Comparison of ENCODE assay signal across 8 cellular contexts in genomic region chr1:223832637-223832943, GRCh38. TPM values are rescaled to one million over a fixed set of nuclear protein-coding genes. Genes with fewer than 3 reads are reported as not detected.
DNase-seq lines count a peak whose midpoint lies in the region; ATAC-seq and TF ChIP-seq lines count a peak whose summit lies in the region.

No MANE protein-coding gene starts in this region.

- peaks cover 19% of the 10 kb centered on the region for H3K9me1 ChIP-seq in IMR-90 (ENCODE audit: insufficient read depth, low read length)

- no peak for TF ChIP-seq RAD21 in IMR-90 (IDR thresholded peaks at IDR 0.05; ENCODE audit: low read length)

- H3K27me3 ChIP-seq in IMR-90 (ENCODE audit: control insufficient read depth, insufficient read depth, low read length) (no peaks in the 10 kb centered on the region), osteoblast (ENCODE audit: insufficient read depth, low read length) (no peaks in the 10 kb centered on the region), Caco-2 (replicated peaks; ENCODE audit: control insufficient read depth, insufficient read depth, low read length) (no peaks in the 10 kb centered on the region)

- H3K4me2 ChIP-seq in IMR-90 (ENCODE audit: low read depth, low read length) (peak overlapping the region; percentile 52), osteoblast (ENCODE audit: insufficient read depth, low read length) (peak overlapping the region; percentile 59)

- no peaks in the 10 kb centered on the region for H3K27me3 Mint-ChIP-seq in central memory CD8-positive, alpha-beta T cell
- H3K27me3 Mint-ChIP-seq in Caco-2 (ENCODE audit: insufficient read depth, unreplicated experiment) = no peaks in the 10 kb centered on the region

- TF ChIP-seq POLR2A in IMR-90 (IDR thresholded peaks at IDR 0.05; ENCODE audit: low read depth, low read length) = no peak

- peak overlapping the region; percentile 89 for H3K23ac ChIP-seq in IMR-90 (ENCODE audit: low read depth, low read length)

- peak overlapping the region; percentile 8 to 13; a peak in 1 of 4 replicates for H4K8ac ChIP-seq in IMR-90 (ENCODE audit: low read depth in 2 of 2, low read length in 2 of 2)

- peak overlapping the region; percentile 58; the same call in 1 of the 2 replicates for H3K56ac ChIP-seq in IMR-90 (ENCODE audit: extremely low read depth, insufficient read depth, low read length)

- no peaks in the 10 kb centered on the region for H3K36me3 ChIP-seq in IMR-90 (ENCODE audit: control insufficient read depth, insufficient read depth, low read length)
- no peaks in the 10 kb centered on the region for H3K36me3 ChIP-seq in osteoblast (ENCODE audit: insufficient read depth, low read length)
- H3K36me3 ChIP-seq in Caco-2 (ENCODE audit: control insufficient read depth, insufficient read depth, low read length) = no peaks in the 10 kb centered on the region

- dilution Hi-C loops in IMR-90 (cut with HindIII; ENCODE audit: low sequenced_read_pairs, unreplicated experiment) = no loop called here

- no peak for TF ChIP-seq CTCF in IMR-90 (conservative IDR thresholded peaks at IDR 0.05; ENCODE audit: low read depth, low read length)
- TF ChIP-seq CTCF in osteoblast (IDR thresholded peaks at IDR 0.05; ENCODE audit: extremely low read depth, low read depth, low read length) = no peak
- no peak for TF ChIP-seq CTCF in Caco-2 (IDR thresholded peaks at IDR 0.05; ENCODE audit: insufficient read depth in 1 of 2, low read depth in 1 of 2, low read length in 1 of 2, severe bottlenecking in 1 of 2, unreplicated experiment in 1 of 2)

- in situ Hi-C loops in IMR-90 (cut with MboI; ENCODE audit: low sequenced_read_pairs) = no loop called here

- no peak overlapping the region for H3K9ac ChIP-seq in IMR-90 (ENCODE audit: low read depth, low read length)

- peak overlapping the region; percentile 2 for H2AK9ac ChIP-seq in IMR-90 (replicated peaks; ENCODE audit: low read depth, low read length, poor library complexity)

- peak overlapping the region; percentile 63 for H3K14ac ChIP-seq in IMR-90 (replicated peaks; ENCODE audit: low read depth, low read length)

- H2AFZ ChIP-seq in IMR-90 (replicated peaks; ENCODE audit: low read length, poor library complexity) (no peak overlapping the region), osteoblast (ENCODE audit: low read length) (no peak overlapping the region)

- peak overlapping the region; percentile 3; the same call in 1 of the 2 replicates for H3K18ac ChIP-seq in IMR-90 (ENCODE audit: low read depth, low read length)

- no peaks in the 10 kb centered on the region for H3K9me3 Mint-ChIP-seq in central memory CD8-positive, alpha-beta T cell
- H3K9me3 Mint-ChIP-seq in Caco-2 (ENCODE audit: unreplicated experiment) = no peaks in the 10 kb centered on the region

- no peaks in the 10 kb centered on the region for H3K9me3 ChIP-seq in IMR-90 (ENCODE audit: control insufficient read depth, insufficient read depth, low read length)
- no peaks in the 10 kb centered on the region for H3K9me3 ChIP-seq in osteoblast (ENCODE audit: low read depth, low read length)
- no peaks in the 10 kb centered on the region for H3K9me3 ChIP-seq in Caco-2

- intact Hi-C loops in IMR-90 (cut with micrococcal nuclease) (no loop called here), Caco-2 (cut with micrococcal nuclease; ENCODE audit: unreplicated experiment) (no loop called here)

- peak overlapping the region; percentile 76 for H2BK5ac ChIP-seq in IMR-90 (ENCODE audit: low read depth, low read length, poor library complexity, severe bottlenecking)

- H3K4me3 ChIP-seq in IMR-90 (ENCODE audit: insufficient read depth, low read depth, low read length) (no peak overlapping the region), osteoblast (ENCODE audit: insufficient read depth, low read length) (no peak overlapping the region), Caco-2 (ENCODE audit: low read depth, low read length) (no peak overlapping the region)

- peak overlapping the region; percentile 32; the same call in 1 of the 2 replicates for H2BK20ac ChIP-seq in IMR-90 (ENCODE audit: low read depth, low read length)

- H4K20me1 ChIP-seq in IMR-90 (ENCODE audit: insufficient read depth, low read length) (peaks cover 54% of the 10 kb centered on the region), osteoblast (ENCODE audit: insufficient read depth, low read length) (peaks cover 27% of the 10 kb centered on the region)

- DNase-seq in IMR-90 = no peak
- DNase-seq in central memory CD8-positive, alpha-beta T cell (ENCODE audit: low spot score in 2 of 2) = no peak
- DNase-seq in osteoblast (ENCODE audit: insufficient read length, low spot score, missing footprints) = no peak
- DNase-seq in NCI-H128 (lab: John Stamatoyannopoulos, UW; ENCODE audit: unreplicated experiment) = no peak
- no peak for DNase-seq in central memory CD4-positive, alpha-beta T cell
- DNase-seq in Caco-2 = no peak
- no peak for DNase-seq in NOMO-1 treated with DMSO at 0.1 percent for 48 hours (lab: John Stamatoyannopoulos, UW; ENCODE audit: unreplicated experiment)

- H3K4me1 ChIP-seq in IMR-90 (ENCODE audit: control insufficient read depth, insufficient read depth, low read length) (peaks cover 25% of the 10 kb centered on the region), osteoblast (ENCODE audit: insufficient read depth, low read length) (peaks cover 40% of the 10 kb centered on the region), Caco-2 (peaks cover 19% of the 10 kb centered on the region)

- POLR2A ChIA-PET in IMR-90 (lab: Charles Lee; ENCODE audit: unreplicated experiment) (interaction anchor here (0.9 kb wide), 1 partner anchor 10 kb away, joined by 3 read pairs; no protein-coding TSS in a partner anchor), Caco-2 (lab: Charles Lee) (no interaction called here)

- peak overlapping the region; percentile 34; the same call in 1 of the 3 replicates for H2BK15ac ChIP-seq in IMR-90 (ENCODE audit: low read depth, low read length)

- CTCF ChIA-PET in IMR-90 (lab: Yijun Ruan, JAX) (interaction anchor here (1.0 kb wide), 1 partner anchor 8 kb away, joined by 3 read pairs; no protein-coding TSS in a partner anchor), Caco-2 (lab: Charles Lee) (no interaction called here)

- WGBS in IMR-90 (ENCODE audit: extremely low coverage in 2 of 2, insufficient read length in 1 of 2), 2 experiments = 65% methylated on average over 2 of the region's 3 CpGs; no CpG with 5 or more reads in 1 of the 2 experiments

- peak overlapping the region; percentile 0; the same call in 1 of the 2 replicates for H4K5ac ChIP-seq in IMR-90 (ENCODE audit: low read depth, low read length)

- peak; percentile 49 for ATAC-seq in GM18868 (IDR thresholded peaks at IDR 0.05; ENCODE audit: unreplicated experiment)
- ATAC-seq in IMR-90 (ENCODE audit: low read depth) = peak; percentile 7
- peak; percentile 28 for ATAC-seq in central memory CD8-positive, alpha-beta T cell (replicated peaks; ENCODE audit: extremely low read depth, poor library complexity, severe bottlenecking)

- peak overlapping the region; percentile 33; the same call in 1 of the 2 replicates for H2BK120ac ChIP-seq in IMR-90 (ENCODE audit: low read depth, low read length)

- peaks cover 2% of the 10 kb centered on the region for H3K36me3 Mint-ChIP-seq in central memory CD8-positive, alpha-beta T cell (ENCODE audit: insufficient read depth)
- peaks cover 5% of the 10 kb centered on the region for H3K36me3 Mint-ChIP-seq in Caco-2 (ENCODE audit: insufficient read depth, unreplicated experiment)

- peak overlapping the region; percentile 61 for H3K4ac ChIP-seq in IMR-90 (ENCODE audit: low read depth, low read length)

- H3K4me3 Mint-ChIP-seq in central memory CD8-positive, alpha-beta T cell = peak overlapping the region; percentile 53
- no peak overlapping the region for H3K4me3 Mint-ChIP-seq in Caco-2 (ENCODE audit: unreplicated experiment)

- BruUV-seq in IMR-90 (replicated peaks; lab: Mats Ljungman, UMichigan) = no TSS peak
- BruUV-seq in Caco-2 (replicated peaks; lab: Mats Ljungman, UMichigan) = no TSS peak

- H3K27ac ChIP-seq in IMR-90 (ENCODE audit: insufficient read depth, low read length) (peak overlapping the region; percentile 80), osteoblast (ENCODE audit: low read depth, low read length) (peak overlapping the region; percentile 76)

- H3K79me2 ChIP-seq in osteoblast (ENCODE audit: insufficient read depth, low read length) = peaks cover 80% of the 10 kb centered on the region

- H3K27ac Mint-ChIP-seq in central memory CD8-positive, alpha-beta T cell (ENCODE audit: low read depth) = peak overlapping the region; percentile 75
- H3K27ac Mint-ChIP-seq in Caco-2 (ENCODE audit: unreplicated experiment) = no peak overlapping the region

- H3K79me1 ChIP-seq in IMR-90 (ENCODE audit: low read depth in 1 of 2, low read length in 2 of 2) = peaks cover 11 to 53% of the 10 kb centered on the region in 2 experiments; a peak in 3 of 4 replicates

- H2AK5ac ChIP-seq in IMR-90 (ENCODE audit: low read depth, low read length) = peak overlapping the region; percentile 95; the same call in 1 of the 2 replicates

- peak overlapping the region; percentile 60; the same call in 1 of the 2 replicates for H4K91ac ChIP-seq in IMR-90 (ENCODE audit: insufficient read depth, low read depth, low read length)

- H3K4me1 Mint-ChIP-seq in central memory CD8-positive, alpha-beta T cell = peaks cover 14% of the 10 kb centered on the region
- H3K4me1 Mint-ChIP-seq in Caco-2 (ENCODE audit: low read depth, unreplicated experiment) = peaks cover 12% of the 10 kb centered on the region

TF ChIP-seq in IMR-90, 13 proteins besides CTCF, POLR2A, EP300 and RAD21 (continues in another document):
- TF ChIP-seq USF2 (IDR thresholded peaks at IDR 0.05; ENCODE audit: low read depth, low read length) (no peak), MXI1 (IDR thresholded peaks at IDR 0.05; ENCODE audit: borderline replicate concordance, low read depth, low read length) (no peak), BHLHE40 (IDR thresholded peaks at IDR 0.05; ENCODE audit: low read depth, low read length) (no peak), CEBPB (IDR thresholded peaks at IDR 0.05; ENCODE audit: low read depth, low read length) (no peak), NFE2L2 (IDR thresholded peaks at IDR 0.05; ENCODE audit: low read depth, low read length) (no peak), MAFK (IDR thresholded peaks at IDR 0.05; ENCODE audit: low read depth, low read length) (no peak), CHD1 (IDR thresholded peaks at IDR 0.05; ENCODE audit: low read depth, low read length) (no peak)

RNA-seq across cellular contexts. Expression of gene TP53BP2, which starts 13.2 kb away (rescaled TPM):
- total RNA-seq in IMR-90 (2012; rRNA removed) (35.0 and 35.8 TPM in 2 replicates), osteoblast (27.1 and 31.8 TPM in 2 replicates), Caco-2 (2022) (49.6 and 51.2 TPM in 2 replicates)
- polyA plus RNA-seq in IMR-90 (2012; rRNA removed) = 19.2 and 19.9 TPM in 2 replicates
- polyA plus RNA-seq in IMR-90 (2012; cell fraction: cytosol; rRNA removed) = 9.9 and 11.5 TPM in 2 replicates
- 10.3 and 34.6 TPM in 2 replicates for polyA plus RNA-seq in IMR-90 (2012; cell fraction: nucleus; rRNA removed; ENCODE audit: low replicate concordance)
